In the genomic region with DNA sequence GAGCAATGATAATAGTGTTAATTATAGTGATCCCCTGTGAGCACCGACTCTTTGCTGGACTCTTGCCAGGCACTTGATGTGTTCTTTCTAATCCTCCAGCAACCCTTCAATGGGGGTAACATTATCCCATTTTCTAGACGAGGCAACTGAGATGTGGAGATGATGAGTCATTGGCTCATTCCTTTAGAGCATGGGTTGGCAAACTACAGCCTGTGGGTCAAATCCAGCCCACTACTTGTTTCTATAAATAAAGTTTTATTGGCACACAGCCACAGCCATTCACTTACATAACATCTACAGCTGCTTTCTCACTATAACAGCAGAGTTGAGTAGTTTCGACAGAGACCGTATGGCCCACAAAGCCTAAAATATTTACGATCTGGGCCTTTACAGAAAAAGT, we compare ENCODE assay signal across 1 cellular context.
TF ChIP-seq lines count a peak whose summit lies in the region.

No MANE protein-coding gene starts in this region.

TF ChIP-seq in HepG2, 621 proteins besides CTCF, POLR2A, EP300 and RAD21 (continued from another document):
- TF ChIP-seq, protein P1, sequence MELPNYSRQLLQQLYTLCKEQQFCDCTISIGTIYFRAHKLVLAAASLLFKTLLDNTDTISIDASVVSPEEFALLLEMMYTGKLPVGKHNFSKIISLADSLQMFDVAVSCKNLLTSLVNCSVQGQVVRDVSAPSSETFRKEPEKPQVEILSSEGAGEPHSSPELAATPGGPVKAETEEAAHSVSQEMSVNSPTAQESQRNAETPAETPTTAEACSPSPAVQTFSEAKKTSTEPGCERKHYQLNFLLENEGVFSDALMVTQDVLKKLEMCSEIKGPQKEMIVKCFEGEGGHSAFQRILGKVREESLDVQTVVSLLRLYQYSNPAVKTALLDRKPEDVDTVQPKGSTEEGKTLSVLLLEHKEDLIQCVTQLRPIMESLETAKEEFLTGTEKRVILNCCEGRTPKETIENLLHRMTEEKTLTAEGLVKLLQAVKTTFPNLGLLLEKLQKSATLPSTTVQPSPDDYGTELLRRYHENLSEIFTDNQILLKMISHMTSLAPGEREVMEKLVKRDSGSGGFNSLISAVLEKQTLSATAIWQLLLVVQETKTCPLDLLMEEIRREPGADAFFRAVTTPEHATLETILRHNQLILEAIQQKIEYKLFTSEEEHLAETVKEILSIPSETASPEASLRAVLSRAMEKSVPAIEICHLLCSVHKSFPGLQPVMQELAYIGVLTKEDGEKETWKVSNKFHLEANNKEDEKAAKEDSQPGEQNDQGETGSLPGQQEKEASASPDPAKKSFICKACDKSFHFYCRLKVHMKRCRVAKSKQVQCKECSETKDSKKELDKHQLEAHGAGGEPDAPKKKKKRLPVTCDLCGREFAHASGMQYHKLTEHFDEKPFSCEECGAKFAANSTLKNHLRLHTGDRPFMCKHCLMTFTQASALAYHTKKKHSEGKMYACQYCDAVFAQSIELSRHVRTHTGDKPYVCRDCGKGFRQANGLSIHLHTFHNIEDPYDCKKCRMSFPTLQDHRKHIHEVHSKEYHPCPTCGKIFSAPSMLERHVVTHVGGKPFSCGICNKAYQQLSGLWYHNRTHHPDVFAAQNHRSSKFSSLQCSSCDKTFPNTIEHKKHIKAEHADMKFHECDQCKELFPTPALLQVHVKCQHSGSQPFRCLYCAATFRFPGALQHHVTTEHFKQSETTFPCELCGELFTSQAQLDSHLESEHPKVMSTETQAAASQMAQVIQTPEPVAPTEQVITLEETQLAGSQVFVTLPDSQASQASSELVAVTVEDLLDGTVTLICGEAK (IDR thresholded peaks at IDR 0.05): no peak
- TF ChIP-seq, protein P1 (CRISPR knock-in tag; IDR thresholded peaks at IDR 0.05): peak; percentile 95
- TF ChIP-seq SMC3 (IDR thresholded peaks at IDR 0.05; ENCODE audit: low read length): no peak
- TF ChIP-seq RFX1 (IDR thresholded peaks at IDR 0.05): no peak
- no peak for TF ChIP-seq LCORL (IDR thresholded peaks at IDR 0.05)
- no peak for TF ChIP-seq LCORL (CRISPR knock-in tag; IDR thresholded peaks at IDR 0.05)
- no peak for TF ChIP-seq ZNF101 (CRISPR knock-in tag; IDR thresholded peaks at IDR 0.05; ENCODE audit: borderline replicate concordance, low read depth)
- no peak for TF ChIP-seq NFE2L2 (IDR thresholded peaks at IDR 0.05; ENCODE audit: low read length)
- TF ChIP-seq TP53 (CRISPR knock-in tag; conservative IDR thresholded peaks at IDR 0.05): no peak
- 0 out of 2 replicates have a peak, but pooled peaks have one; percentile 25 for TF ChIP-seq ZNF878 (CRISPR knock-in tag; IDR thresholded peaks at IDR 0.05)
- TF ChIP-seq, protein P2, sequence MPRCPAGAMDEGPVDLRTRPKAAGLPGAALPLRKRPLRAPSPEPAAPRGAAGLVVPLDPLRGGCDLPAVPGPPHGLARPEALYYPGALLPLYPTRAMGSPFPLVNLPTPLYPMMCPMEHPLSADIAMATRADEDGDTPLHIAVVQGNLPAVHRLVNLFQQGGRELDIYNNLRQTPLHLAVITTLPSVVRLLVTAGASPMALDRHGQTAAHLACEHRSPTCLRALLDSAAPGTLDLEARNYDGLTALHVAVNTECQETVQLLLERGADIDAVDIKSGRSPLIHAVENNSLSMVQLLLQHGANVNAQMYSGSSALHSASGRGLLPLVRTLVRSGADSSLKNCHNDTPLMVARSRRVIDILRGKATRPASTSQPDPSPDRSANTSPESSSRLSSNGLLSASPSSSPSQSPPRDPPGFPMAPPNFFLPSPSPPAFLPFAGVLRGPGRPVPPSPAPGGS (CRISPR knock-in tag; IDR thresholded peaks at IDR 0.05): no peak
- no peak for TF ChIP-seq MEIS1 (CRISPR knock-in tag; IDR thresholded peaks at IDR 0.05; ENCODE audit: borderline replicate concordance)
